In the genomic region with DNA sequence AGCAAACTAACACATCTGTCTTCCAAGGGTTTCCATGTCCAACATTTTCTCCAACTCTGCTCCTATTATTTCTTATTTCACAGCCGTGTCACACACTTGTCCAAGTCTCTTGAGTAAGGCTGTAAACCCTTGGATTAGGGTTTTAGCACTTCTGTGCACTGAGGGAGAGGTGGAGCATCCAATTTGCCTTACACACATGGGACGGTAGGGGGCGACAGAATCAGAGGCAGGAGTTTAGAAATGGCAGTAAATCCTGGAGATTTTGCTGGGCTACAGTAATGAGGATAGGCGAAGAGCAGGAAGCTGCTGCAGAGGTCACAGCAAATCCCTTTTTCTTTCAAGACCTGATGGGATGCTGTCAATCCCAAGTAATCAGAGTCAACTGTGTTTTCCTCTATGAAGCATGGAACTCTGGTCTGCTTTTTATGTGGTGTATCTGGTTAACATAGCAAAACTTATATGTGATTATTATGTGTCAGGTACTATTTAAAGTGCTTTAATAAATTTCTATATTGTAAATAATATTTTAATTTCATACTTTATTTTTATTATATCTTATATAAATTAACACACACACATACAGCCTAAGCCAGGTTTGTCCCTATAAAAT, we compare ENCODE assay signal across 9 cellular contexts. TPM values are rescaled to one million over a fixed set of nuclear protein-coding genes. Genes with fewer than 3 reads are reported as not detected.
DNase-seq lines count a peak whose midpoint lies in the region; TF ChIP-seq lines count a peak whose summit lies in the region.
"Had no signal": no experiment of that assay in that cellular context is flagged by ENCODE, and none has a peak within 500 bp of the region (broad histone marks: within the 10 kb centered on the region; RNA-seq: fewer than 3 reads in every experiment).

No MANE protein-coding gene starts in this region.

- peak; percentile 17 for DNase-seq in stimulated activated CD4-positive, alpha-beta T cell treated with anti-CD3 and anti-CD28 coated beads, Interleukin-1b, Interleukin-23, amount 100 ng/mL, for 48 hours
- no peak for DNase-seq in stimulated activated CD4-positive, alpha-beta T cell treated with anti-CD3 and anti-CD28 coated beads, Interleukin-4, amount 100 ng/mL, for 24 hours
- DNase-seq in NAMALWA (ENCODE audit: low spot score) (peak; percentile 70), cardiac fibroblast (ENCODE audit: low read depth in 2 of 2) (peak; percentile 7 to 34), type B pancreatic cell (ENCODE audit: extremely low spot score, unreplicated experiment) (no peak), 8988T (no peak), stomach (no peak), activated gamma-delta T cell treated with Interleukin-2 at 50 U/mL for 16 hours (no peak)
- DNase-seq: effector memory CD4-positive, alpha-beta T cell had no signal

- no peaks in the 10 kb centered on the region for H3K9me3 Mint-ChIP-seq in type B pancreatic cell

- no peak overlapping the region for H3K27ac ChIP-seq in stomach

- TF ChIP-seq CTCF in cardiac fibroblast (IDR thresholded peaks at IDR 0.05; ENCODE audit: low read depth, low read length) (peak; percentile 62), type B pancreatic cell (conservative IDR thresholded peaks at IDR 0.05) (no peak), stomach (IDR thresholded peaks at IDR 0.05) (no peak)

- H3K36me3 ChIP-seq in stomach, result no peaks in the 10 kb centered on the region

- no peaks in the 10 kb centered on the region for H3K4me1 Mint-ChIP-seq in type B pancreatic cell (ENCODE audit: unreplicated experiment)

- TF ChIP-seq EP300 in stomach (IDR thresholded peaks at IDR 0.05), result no peak

- no peaks in the 10 kb centered on the region for H3K4me1 ChIP-seq in stomach

- H3K4me3 ChIP-seq in cardiac fibroblast (replicated peaks in 1 of 2; ENCODE audit: low read depth in 2 of 2, low read length in 2 of 2) (no peak overlapping the region), stomach (no peak overlapping the region)

- no peaks in the 10 kb centered on the region for H3K36me3 Mint-ChIP-seq in type B pancreatic cell

- no peaks in the 10 kb centered on the region for H3K9me3 ChIP-seq in stomach

- no peaks in the 10 kb centered on the region for H3K27me3 Mint-ChIP-seq in type B pancreatic cell

- no peak for TF ChIP-seq POLR2A in stomach (IDR thresholded peaks at IDR 0.05)

- H3K27ac Mint-ChIP-seq in type B pancreatic cell, result no peak overlapping the region

- 29 to 51% (median 33%) methylated on average over 4 of the region's 4 CpGs for WGBS in stomach, 5 donors

- peaks cover 0 to 6% (median 0%) of the 10 kb centered on the region in 3 donors for H3K27me3 ChIP-seq in stomach

- intact Hi-C loops in stomach (cut with DNase I; ENCODE audit: low total_unique reads), result no loop called here

- H3K4me3 Mint-ChIP-seq in type B pancreatic cell, result no peak overlapping the region

RNA-seq across cellular contexts. Expression of a gene that starts 15.4 kb away (rescaled TPM):
- not detected in 2 replicates for total RNA-seq in type B pancreatic cell (ENCODE audit: low replicate concordance)
- not detected for total RNA-seq in stomach
- not detected for polyA plus RNA-seq in stomach

RNA-seq across cellular contexts. Expression of a gene that starts 19.1 kb away (rescaled TPM):
- total RNA-seq in type B pancreatic cell (ENCODE audit: low replicate concordance) (not detected in 2 replicates), stomach (not detected)
- 10 to 100 TPM in 1 of 3 donors, not detected in 2; 89.8 TPM for polyA plus RNA-seq in stomach

Comparison
In these comparisons a context has a peak if more than half of its experiments do, and no peak if none do; other contexts are left out.
1. DNase-seq: peak in stimulated activated CD4-positive, alpha-beta T cell treated with anti-CD3 and anti-CD28 coated beads, Interleukin-1b, Interleukin-23, amount 100 ng/mL, for 48 hours (single experiment), NAMALWA (single experiment) and cardiac fibroblast (2 of 2); none in stimulated activated CD4-positive, alpha-beta T cell treated with anti-CD3 and anti-CD28 coated beads, Interleukin-4, amount 100 ng/mL, for 24 hours (single experiment), type B pancreatic cell (single experiment), 8988T (single experiment), stomach (single experiment) and activated gamma-delta T cell treated with Interleukin-2 at 50 U/mL for 16 hours (single experiment).